5 cellular contexts compared by ENCODE assay signal in the genomic region with DNA sequence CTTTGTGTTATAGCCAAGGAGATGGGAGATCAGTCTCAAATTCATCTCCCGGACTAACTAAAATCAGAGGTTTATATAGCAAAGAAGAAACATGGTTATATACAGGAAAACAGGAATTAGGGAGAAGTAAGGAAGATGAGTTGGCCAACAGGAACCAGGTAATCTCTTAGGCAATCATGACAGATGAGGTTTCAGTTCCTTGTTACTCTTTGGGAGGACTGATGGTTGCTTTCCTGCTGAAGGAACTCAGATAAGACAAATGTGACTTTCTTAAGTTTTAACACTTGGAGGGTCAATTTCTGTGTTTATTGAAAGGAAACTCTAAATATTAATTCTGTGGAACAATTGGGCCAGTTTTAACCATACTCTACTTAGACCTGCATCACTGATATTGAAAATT.
"Had no signal": no experiment of that assay in that cellular context is flagged by ENCODE, and none has a peak within 500 bp of the region (broad histone marks: within the 10 kb centered on the region; RNA-seq: fewer than 3 reads in every experiment).

No MANE protein-coding gene starts in this region.

- ATAC-seq: GM23338 had no signal

- DNase-seq: H9, HCEC 1CT, IMR-90, KBM-7 had no signal

- H3K4me3 ChIP-seq: GM23338 had no signal
